28 cellular contexts compared by ENCODE assay signal in the genomic region with DNA sequence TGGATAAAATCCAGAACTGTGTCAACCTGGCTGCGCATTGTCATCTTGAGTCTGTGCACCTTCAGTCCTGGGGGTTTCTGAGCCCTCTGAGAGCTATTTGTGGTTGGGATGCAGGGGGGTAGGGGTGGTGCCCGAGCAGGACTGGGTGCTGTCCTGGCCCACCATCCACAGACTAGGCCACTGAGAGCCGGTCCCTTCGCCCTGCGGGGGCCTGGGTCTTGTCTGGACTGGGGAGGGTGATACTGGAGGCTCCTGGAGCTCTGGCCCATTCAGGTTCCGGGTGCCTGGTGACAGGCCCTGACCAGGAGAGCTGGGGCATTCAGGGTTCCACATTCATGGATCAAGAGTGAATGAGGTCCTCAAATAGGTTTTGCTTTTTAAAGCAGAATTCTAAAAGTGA. TPM values are rescaled to one million over a fixed set of nuclear protein-coding genes. Genes with fewer than 3 reads are reported as not detected.
"Had no signal": no experiment of that assay in that cellular context is flagged by ENCODE, and none has a peak within 500 bp of the region (broad histone marks: within the 10 kb centered on the region; RNA-seq: fewer than 3 reads in every experiment).

No MANE protein-coding gene starts in this region.

- H3K4me1 ChIP-seq: ascending aorta had no signal

- H3K27ac ChIP-seq: ascending aorta, coronary artery, heart left ventricle had no signal

- DNase-seq: activated CD4-positive, alpha-beta memory T cell treated with anti-CD3 and anti-CD28 coated beads, Interleukin-2, amount 10 ng/mL, durations not matched to agents 7 days and 5 days; activated CD4-positive, alpha-beta T cell treated with anti-CD3 and anti-CD28 coated beads for 1 hour; activated CD4-positive, alpha-beta T cell treated with anti-CD3 and anti-CD28 coated beads for 4 hours; activated CD4-positive, alpha-beta T cell treated with anti-CD3 and anti-CD28 coated beads, Interleukin-2, amount 10 ng/mL, durations not matched to agents 7 days and 5 days; activated CD4-positive, alpha-beta T cell treated with anti-CD3 and anti-CD28 coated beads, Interleukin-2, amount 50 U/mL, for 4 hours; activated CD8-positive, alpha-beta memory T cell treated with anti-CD3 and anti-CD28 coated beads, Interleukin-2, amount 50 U/mL, for 48 hours; activated gamma-delta T cell; activated naive CD4-positive, alpha-beta T cell; activated naive CD4-positive, alpha-beta T cell treated with anti-CD3 and anti-CD28 coated beads, Interleukin-2, amount 10 ng/mL, durations not matched to agents 7 days and 5 days; activated naive CD8-positive, alpha-beta T cell treated with anti-CD3 and anti-CD28 coated beads, Interleukin-2, amount 10 ng/mL, durations not matched to agents 7 days and 5 days; activated T-cell treated with anti-CD3 and anti-CD28 coated beads for 4 hours; activated T-cell treated with anti-CD3 and anti-CD28 coated beads, Interleukin-2, amount 50 U/mL, for 24 hours; activated T-cell treated with anti-CD3 and anti-CD28 coated beads, Interleukin-2, amount 50 U/mL, for 72 hours; effector memory CD4-positive, alpha-beta T cell; endodermal cell; foreskin fibroblast; glutamatergic neuron; heart left ventricle; T-helper 2 cell had no signal

- ATAC-seq: activated naive CD4-positive, alpha-beta T cell treated with anti-CD3 and anti-CD28 coated beads, Interleukin-2, amount 50 U/mL, for 72 hours; activated T-cell treated with anti-CD3 and anti-CD28 coated beads, Interleukin-2, amount 50 U/mL, for 72 hours; esophagus mucosa; heart left ventricle; WTC11 had no signal

- H3K36me3 ChIP-seq: ascending aorta, heart left ventricle had no signal

- H3K4me3 ChIP-seq: ascending aorta, coronary artery, dorsolateral prefrontal cortex, heart left ventricle had no signal

- H3K9me3 ChIP-seq: ascending aorta, heart left ventricle had no signal

- H3K27me3 ChIP-seq: ascending aorta, dorsolateral prefrontal cortex, heart left ventricle had no signal

RNA-seq across cellular contexts. Expression of a gene that starts 20.9 kb away (rescaled TPM):
- total RNA-seq: activated CD4-positive, alpha-beta memory T cell treated with anti-CD3 and anti-CD28 coated beads, Interleukin-2, amount 10 ng/mL, durations not matched to agents 7 days and 5 days; activated CD4-positive, alpha-beta T cell treated with anti-CD3 and anti-CD28 coated beads, Interleukin-2, amount 10 ng/mL, durations not matched to agents 7 days and 5 days; activated naive CD8-positive, alpha-beta T cell treated with anti-CD3 and anti-CD28 coated beads, Interleukin-2, amount 10 ng/mL, durations not matched to agents 7 days and 5 days; ascending aorta; epithelial cell of proximal tubule; frontal cortex; T-helper 1 cell treated with Interleukin-12 subunit alpha and Interleukin-12 subunit beta and Interleukin-4 antibody, amounts not matched to agents 30 ng/mL and 1 ng/mL, for 36 hours had no signal
